9 cellular contexts compared by ENCODE assay signal in the genomic region with DNA sequence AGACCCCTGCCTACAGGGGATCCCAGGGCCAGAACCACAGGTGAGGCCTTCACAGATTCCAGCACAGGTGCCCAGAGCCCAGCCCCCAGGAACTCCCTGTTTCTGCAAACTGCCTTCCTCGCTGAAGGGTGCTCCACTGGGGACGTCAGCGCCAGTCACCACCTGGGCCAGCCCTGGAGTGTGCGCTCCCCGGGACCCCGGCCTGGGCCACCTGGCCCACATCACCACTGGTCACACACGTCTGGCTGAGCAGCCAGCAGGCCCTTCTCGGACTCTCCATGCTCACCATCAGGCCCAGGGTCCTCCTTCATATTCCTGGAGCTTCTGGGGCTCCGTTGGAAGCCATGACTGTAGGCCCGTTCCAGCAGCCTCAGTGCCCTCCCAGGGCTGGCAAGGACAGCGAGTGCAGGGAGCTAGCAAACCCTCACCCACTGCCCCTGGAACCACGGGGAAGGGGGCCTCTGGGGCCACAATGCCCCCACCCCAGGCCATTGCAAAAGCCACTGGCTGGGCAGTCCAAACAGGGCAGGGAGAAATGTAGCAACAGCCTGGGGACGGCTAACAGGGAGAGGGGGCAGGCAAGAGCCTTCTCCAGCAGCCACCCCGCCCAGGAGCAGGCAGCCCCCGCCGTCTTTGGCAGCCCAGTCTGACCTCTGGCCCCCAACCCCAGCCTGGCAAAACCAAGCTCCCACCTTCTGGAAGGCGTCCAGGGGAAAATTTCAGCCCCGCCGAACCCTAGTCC. TPM values are rescaled to one million over a fixed set of nuclear protein-coding genes. Genes with fewer than 3 reads are reported as not detected.
DNase-seq lines count a peak whose midpoint lies in the region; ATAC-seq and TF ChIP-seq lines count a peak whose summit lies in the region.
"Had no signal": no experiment of that assay in that cellular context is flagged by ENCODE, and none has a peak within 500 bp of the region (broad histone marks: within the 10 kb centered on the region; RNA-seq: fewer than 3 reads in every experiment).

No MANE protein-coding gene starts in this region.

- peak overlapping the region; percentile 81 for H3K4me3 Mint-ChIP-seq in activated CD4-positive, alpha-beta T cell treated with anti-CD3 and anti-CD28 coated beads, Interleukin-2, amount 10 ng/mL, durations not matched to agents 24 days and 14 days
- H3K4me3 Mint-ChIP-seq in activated naive CD8-positive, alpha-beta T cell treated with anti-CD3 and anti-CD28 coated beads, Interleukin-2, amount 10 ng/mL, durations not matched to agents 7 days and 5 days, result peak overlapping the region; percentile 87

- no peaks in the 10 kb centered on the region for H3K27me3 ChIP-seq in thoracic aorta (replicated peaks; ENCODE audit: insufficient read depth)

- no peak for TF ChIP-seq CTCF in thoracic aorta (IDR thresholded peaks at IDR 0.05)

- no peak overlapping the region for H3K27ac ChIP-seq in thoracic aorta

- intact Hi-C loops in activated CD4-positive, alpha-beta T cell treated with anti-CD3 and anti-CD28 coated beads, Interleukin-2, amount 10 ng/mL, durations not matched to agents 24 days and 14 days (cut with micrococcal nuclease), result no loop called here

- H3K9me3 Mint-ChIP-seq in activated CD4-positive, alpha-beta T cell treated with anti-CD3 and anti-CD28 coated beads, Interleukin-2, amount 10 ng/mL, durations not matched to agents 24 days and 14 days, result no peaks in the 10 kb centered on the region
- H3K9me3 Mint-ChIP-seq in activated naive CD8-positive, alpha-beta T cell treated with anti-CD3 and anti-CD28 coated beads, Interleukin-2, amount 10 ng/mL, durations not matched to agents 7 days and 5 days, result no peaks in the 10 kb centered on the region

- H3K9me3 ChIP-seq in thoracic aorta, result no peaks in the 10 kb centered on the region

- POLR2A ChIA-PET in activated naive CD8-positive, alpha-beta T cell treated with anti-CD3 and anti-CD28 coated beads, Interleukin-2, amount 10 ng/mL, durations not matched to agents 7 days and 5 days (lab: Charles Lee), result interaction anchor here (0.5 to 4.3 kb wide), 7 partner anchors 14 to 384 kb away, joined by 3 to 24 read pairs (median 4); a partner anchor contains a TSS

- peak overlapping the region; percentile 84 for H3K4me3 ChIP-seq in thoracic aorta

- no peaks in the 10 kb centered on the region for H3K36me3 ChIP-seq in thoracic aorta

- peaks cover 15 to 27% of the 10 kb centered on the region in 2 donors for H3K4me1 ChIP-seq in thoracic aorta (ENCODE audit: control insufficient read depth in 1 of 2, low read depth in 2 of 2)

- peaks cover 4% of the 10 kb centered on the region for H3K4me1 Mint-ChIP-seq in activated CD4-positive, alpha-beta T cell treated with anti-CD3 and anti-CD28 coated beads, Interleukin-2, amount 10 ng/mL, durations not matched to agents 24 days and 14 days
- peaks cover 5% of the 10 kb centered on the region for H3K4me1 Mint-ChIP-seq in activated naive CD8-positive, alpha-beta T cell treated with anti-CD3 and anti-CD28 coated beads, Interleukin-2, amount 10 ng/mL, durations not matched to agents 7 days and 5 days

- ATAC-seq in activated naive CD8-positive, alpha-beta T cell treated with anti-CD3 and anti-CD28 coated beads, Interleukin-2, amount 10 ng/mL, durations not matched to agents 7 days and 5 days (ENCODE audit: low read depth), result no peak
- ATAC-seq in thoracic aorta (ENCODE audit: insufficient number of reproducible peaks, low FRiP score, low read depth), result no peak
- ATAC-seq in GM21737 (IDR thresholded peaks at IDR 0.05; ENCODE audit: unreplicated experiment), result no peak

- DNase-seq in activated CD4-positive, alpha-beta T cell treated with anti-CD3 and anti-CD28 coated beads, Interleukin-2, amount 10 ng/mL, durations not matched to agents 24 days and 14 days, result no peak
- no peak for DNase-seq in activated CD4-positive, alpha-beta T cell treated with anti-CD3 and anti-CD28 coated beads, Interleukin-2, amount 50 U/mL, for 1 hour
- DNase-seq in activated naive CD8-positive, alpha-beta T cell treated with anti-CD3 and anti-CD28 coated beads, Interleukin-2, amount 10 ng/mL, durations not matched to agents 7 days and 5 days, result no peak
- DNase-seq in iris pigment epithelial cell (ENCODE audit: low read depth) (peak; percentile 20), thoracic aorta (ENCODE audit: low spot score) (no peak), NCI-H2227 treated with DMSO at 0.1 percent for 48 hours (lab: John Stamatoyannopoulos, UW) (no peak), mesenteric fat pad (ENCODE audit: low spot score) (no peak)
- DNase-seq: COR-L47 had no signal

- H3K27me3 Mint-ChIP-seq in activated CD4-positive, alpha-beta T cell treated with anti-CD3 and anti-CD28 coated beads, Interleukin-2, amount 10 ng/mL, durations not matched to agents 24 days and 14 days, result peaks cover 4% of the 10 kb centered on the region
- H3K27me3 Mint-ChIP-seq in activated naive CD8-positive, alpha-beta T cell treated with anti-CD3 and anti-CD28 coated beads, Interleukin-2, amount 10 ng/mL, durations not matched to agents 7 days and 5 days, result no peaks in the 10 kb centered on the region

- peak overlapping the region; percentile 65 for H3K27ac Mint-ChIP-seq in activated CD4-positive, alpha-beta T cell treated with anti-CD3 and anti-CD28 coated beads, Interleukin-2, amount 10 ng/mL, durations not matched to agents 24 days and 14 days
- peak overlapping the region; percentile 80 for H3K27ac Mint-ChIP-seq in activated naive CD8-positive, alpha-beta T cell treated with anti-CD3 and anti-CD28 coated beads, Interleukin-2, amount 10 ng/mL, durations not matched to agents 7 days and 5 days

- H3K36me3 Mint-ChIP-seq in activated CD4-positive, alpha-beta T cell treated with anti-CD3 and anti-CD28 coated beads, Interleukin-2, amount 10 ng/mL, durations not matched to agents 24 days and 14 days (ENCODE audit: low read depth), result no peaks in the 10 kb centered on the region
- no peaks in the 10 kb centered on the region for H3K36me3 Mint-ChIP-seq in activated naive CD8-positive, alpha-beta T cell treated with anti-CD3 and anti-CD28 coated beads, Interleukin-2, amount 10 ng/mL, durations not matched to agents 7 days and 5 days

RNA-seq across cellular contexts. Expression of a gene that starts 1.3 kb away (rescaled TPM):
- total RNA-seq in activated CD4-positive, alpha-beta T cell treated with anti-CD3 and anti-CD28 coated beads, Interleukin-2, amount 10 ng/mL, durations not matched to agents 24 days and 14 days, result 25.6 and 25.9 TPM in 2 replicates
- total RNA-seq in activated naive CD8-positive, alpha-beta T cell treated with anti-CD3 and anti-CD28 coated beads, Interleukin-2, amount 10 ng/mL, durations not matched to agents 7 days and 5 days, result 10 to 100 TPM; 21.6 to 24.8 TPM
- total RNA-seq in thoracic aorta (10 to 100 TPM; 50.2 to 66.8 TPM), mesenteric fat pad (547 TPM)

RNA-seq across cellular contexts. Expression of a gene that starts 23.2 kb away (rescaled TPM):
- 3.2 and 3.5 TPM in 2 replicates for total RNA-seq in activated CD4-positive, alpha-beta T cell treated with anti-CD3 and anti-CD28 coated beads, Interleukin-2, amount 10 ng/mL, durations not matched to agents 24 days and 14 days
- total RNA-seq in activated naive CD8-positive, alpha-beta T cell treated with anti-CD3 and anti-CD28 coated beads, Interleukin-2, amount 10 ng/mL, durations not matched to agents 7 days and 5 days, result 1 to 10 TPM in 1 of 2 experiments, under 1 TPM in 1; 1.00 to 1.1 TPM
- total RNA-seq in thoracic aorta (10 to 100 TPM; 42.0 to 56.5 TPM), mesenteric fat pad (155 TPM)

RNA-seq across cellular contexts. Expression of a gene that starts 26.4 kb away (rescaled TPM):
- 1.1 and 1.5 TPM in 2 replicates for total RNA-seq in activated CD4-positive, alpha-beta T cell treated with anti-CD3 and anti-CD28 coated beads, Interleukin-2, amount 10 ng/mL, durations not matched to agents 24 days and 14 days
- total RNA-seq in activated naive CD8-positive, alpha-beta T cell treated with anti-CD3 and anti-CD28 coated beads, Interleukin-2, amount 10 ng/mL, durations not matched to agents 7 days and 5 days, result under 1 TPM in 1 of 2 experiments, not detected in 1; 0.11 TPM
- 1 to 10 TPM; 4.8 to 6.9 TPM for total RNA-seq in thoracic aorta
- total RNA-seq in mesenteric fat pad, result 3.9 TPM

RNA-seq across cellular contexts. Expression of a gene that starts 56.8 kb away (rescaled TPM):
- 1.1 and 1.7 TPM in 2 replicates for total RNA-seq in activated CD4-positive, alpha-beta T cell treated with anti-CD3 and anti-CD28 coated beads, Interleukin-2, amount 10 ng/mL, durations not matched to agents 24 days and 14 days
- total RNA-seq in activated naive CD8-positive, alpha-beta T cell treated with anti-CD3 and anti-CD28 coated beads, Interleukin-2, amount 10 ng/mL, durations not matched to agents 7 days and 5 days, result 1 to 10 TPM in 1 of 2 experiments, under 1 TPM in 1; 1.00 to 1.0 TPM
- total RNA-seq in thoracic aorta (1 to 10 TPM; 3.1 to 9.4 TPM), mesenteric fat pad (9.2 TPM)
